23 cellular contexts compared by ENCODE assay signal in the genomic region with DNA sequence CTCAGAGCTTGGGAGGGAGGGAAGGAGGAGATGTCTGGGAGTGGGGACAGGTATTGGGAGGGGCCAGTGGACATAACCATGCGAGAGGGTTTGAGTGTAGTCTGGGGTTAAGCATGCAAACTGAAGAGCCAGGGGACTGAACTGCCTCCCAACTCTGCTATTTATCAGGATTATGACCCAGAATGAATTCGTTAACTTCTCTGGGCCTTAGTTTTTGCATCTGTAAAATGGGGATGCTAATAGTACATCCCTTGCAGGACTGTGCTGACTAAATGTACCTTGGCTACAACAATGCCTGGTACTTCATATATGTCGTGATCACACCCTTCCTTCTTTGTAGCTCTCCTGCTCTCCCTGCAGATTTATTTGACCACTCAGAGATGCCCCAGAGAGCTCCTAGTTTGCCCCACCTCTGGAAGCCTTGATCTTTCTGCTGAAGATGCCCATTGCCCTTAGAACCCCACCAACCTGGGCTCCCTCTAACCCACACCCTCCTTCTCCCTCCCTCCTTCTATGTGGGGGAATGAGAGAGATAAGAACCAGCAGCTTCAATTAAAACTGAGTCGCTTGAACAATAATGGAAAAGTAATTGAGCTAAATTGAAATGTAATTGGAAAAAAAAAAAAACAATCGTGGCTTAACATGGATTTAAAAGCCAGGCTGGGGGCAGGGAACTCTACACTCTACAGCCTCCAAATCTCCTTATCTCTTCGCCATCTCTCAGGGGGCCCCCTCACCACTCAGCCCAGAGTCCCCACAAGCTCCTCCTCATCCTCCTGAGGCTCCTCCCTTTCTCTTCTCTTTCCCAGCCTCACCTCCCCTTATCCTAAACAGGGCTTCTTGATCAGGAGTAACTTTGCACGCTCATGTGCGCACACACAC.
"Had no signal": no experiment of that assay in that cellular context is flagged by ENCODE, and none has a peak within 500 bp of the region (broad histone marks: within the 10 kb centered on the region; RNA-seq: fewer than 3 reads in every experiment).

No MANE protein-coding gene starts in this region.

- H3K79me2 ChIP-seq: parathyroid adenoma had no signal

- H3K9ac ChIP-seq: parathyroid adenoma had no signal

- H3K4me1 ChIP-seq: foreskin keratinocyte, lower lobe of right lung, parathyroid adenoma, psoas muscle, testis, upper lobe of right lung had no signal

- H2AFZ ChIP-seq: parathyroid adenoma had no signal

- H3K27me3 ChIP-seq: testis, tibial nerve had no signal

- H3K9me3 ChIP-seq: left ventricle myocardium inferior, lower lobe of right lung, psoas muscle, testis, tibial nerve, upper lobe of right lung had no signal

- H3K4me3 ChIP-seq: coronary artery, left ventricle myocardium inferior, lower lobe of right lung, psoas muscle, skin epidermis, testis, tibial nerve, upper lobe of right lung had no signal

- H3K36me3 ChIP-seq: left ventricle myocardium inferior, lower lobe of right lung, tibial nerve, upper lobe of right lung had no signal

- ATAC-seq: foreskin keratinocyte; lower lobe of right lung; natural killer cell; psoas muscle; sciatic nerve; stimulated activated naive B cell treated with anti-CD40 and anti-IgM and Interleukin-4, amounts not matched to agents 10 μg/mL and 1 μg/mL and 100 μg/mL, for 72 hours; stimulated activated naive CD8-positive, alpha-beta T cell treated with anti-CD3 and anti-CD28 coated beads, Interleukin-15, amount 100 ng/mL, for 72 hours; upper lobe of right lung had no signal

- FAIRE-seq: endothelial cell of umbilical vein, keratinocyte had no signal

- H3K27ac ChIP-seq: coronary artery, foreskin keratinocyte, left ventricle myocardium inferior, lower lobe of right lung, parathyroid adenoma, psoas muscle, testis, tibial nerve, upper lobe of right lung had no signal

- DNase-seq: effector CD4-positive, alpha-beta T cell; endodermal cell; erythroblast; foreskin keratinocyte; immature natural killer cell; left ventricle myocardium inferior; lower lobe of right lung; natural killer cell; psoas muscle; retina; stimulated activated CD4-positive, alpha-beta T cell treated with anti-CD3 and anti-CD28 coated beads, Interleukin-2, amount 100 ng/mL, for 24 hours; stimulated activated CD4-positive, alpha-beta T cell treated with anti-CD3 and anti-CD28 coated beads, Interleukin-4, amount 100 ng/mL, for 4 hours; stimulated activated naive B cell treated with anti-CD40 and anti-IgM and Interleukin-4, amounts not matched to agents 10 μg/mL and 1 μg/mL and 100 μg/mL, for 72 hours; stimulated activated naive CD8-positive, alpha-beta T cell treated with anti-CD3 and anti-CD28 coated beads, Interleukin-15, amount 100 ng/mL, for 72 hours; testis; upper lobe of right lung had no signal
